In genomic region chr11:12853652-12854296, GRCh38 we compare ENCODE assay signal across 13 cellular contexts.
A peak's percentile ranks its signal among the peaks of the same experiment; 100 is the strongest.
DNase-seq lines count a peak whose midpoint lies in the region; ATAC-seq and TF ChIP-seq lines count a peak whose summit lies in the region.
"Had no signal": no experiment of that assay in that cellular context is flagged by ENCODE, and none has a peak within 500 bp of the region (broad histone marks: within the 10 kb centered on the region; RNA-seq: fewer than 3 reads in every experiment).

No MANE protein-coding gene starts in this region.

- no peak overlapping the region for H3K56ac ChIP-seq in IMR-90 (ENCODE audit: extremely low read depth, insufficient read depth, low read length)

- no peak overlapping the region for H3K4me2 ChIP-seq in IMR-90 (ENCODE audit: low read depth, low read length)
- H3K4me2 ChIP-seq: KMS-11 had no signal

- TF ChIP-seq RAD21 in IMR-90 (IDR thresholded peaks at IDR 0.05; ENCODE audit: low read length): no peak

- H4K5ac ChIP-seq in IMR-90 (ENCODE audit: low read depth, low read length): no peak overlapping the region

- dilution Hi-C loops in IMR-90 (cut with HindIII; ENCODE audit: low sequenced_read_pairs, unreplicated experiment): no loop called here

- H3K9me3 ChIP-seq in IMR-90 (ENCODE audit: control insufficient read depth, insufficient read depth, low read length): no peaks in the 10 kb centered on the region
- no peaks in the 10 kb centered on the region for H3K9me3 ChIP-seq in endodermal cell (ENCODE audit: control insufficient read depth, low read length)
- no peaks in the 10 kb centered on the region for H3K9me3 ChIP-seq in gastrocnemius medialis

- H3K4ac ChIP-seq in IMR-90 (ENCODE audit: low read depth, low read length): no peak overlapping the region

- no peaks in the 10 kb centered on the region for H3K9me3 Mint-ChIP-seq in endodermal cell
- H3K9me3 Mint-ChIP-seq: activated naive CD8-positive, alpha-beta T cell treated with anti-CD3 and anti-CD28 coated beads, Interleukin-2, amount 10 ng/mL, durations not matched to agents 7 days and 5 days; CD4-positive, CD25-positive, alpha-beta regulatory T cell; T-helper 1 cell treated with Interleukin-12 subunit alpha and Interleukin-12 subunit beta and Interleukin-4 antibody, amounts not matched to agents 30 μg/mL and 1 μg/mL, for 36 hours had no signal

- in situ Hi-C loops in IMR-90 (cut with MboI; ENCODE audit: low sequenced_read_pairs) (no loop called here), gastrocnemius medialis (cut with MboI; ENCODE audit: low sequenced_read_pairs in 4 of 4) (no loop called here)

- no peak overlapping the region for H4K8ac ChIP-seq in IMR-90 (ENCODE audit: low read depth in 2 of 2, low read length in 2 of 2)

- no peak overlapping the region for H3K18ac ChIP-seq in IMR-90 (ENCODE audit: low read depth, low read length)

- CTCF ChIA-PET in IMR-90 (lab: Yijun Ruan, JAX): no interaction called here

- H3K4me1 Mint-ChIP-seq in endodermal cell: peaks cover 22% of the 10 kb centered on the region
- H3K4me1 Mint-ChIP-seq: CD4-positive, CD25-positive, alpha-beta regulatory T cell had no signal

- BruUV-seq in IMR-90 (replicated peaks; lab: Mats Ljungman, UMichigan): no TSS peak

- H2AK5ac ChIP-seq in IMR-90 (ENCODE audit: low read depth, low read length): no peak overlapping the region

- no peak overlapping the region for H3K27ac ChIP-seq in IMR-90 (ENCODE audit: insufficient read depth, low read length)
- peak overlapping the region; percentile 6 for H3K27ac ChIP-seq in endodermal cell (ENCODE audit: low read depth, low read length)
- peak overlapping the region; percentile 82 to 95 (median 92) for H3K27ac ChIP-seq in gastrocnemius medialis
- H3K27ac ChIP-seq: KMS-11 had no signal

- intact Hi-C loops in IMR-90 (cut with micrococcal nuclease) (no loop called here), gastrocnemius medialis (cut with DNase I; ENCODE audit: low total_unique reads) (no loop called here)

- TF ChIP-seq CTCF in IMR-90 (conservative IDR thresholded peaks at IDR 0.05; ENCODE audit: low read depth, low read length) (no peak), endodermal cell (conservative IDR thresholded peaks at IDR 0.05) (no peak), gastrocnemius medialis (IDR thresholded peaks at IDR 0.05 in 4 of 5, conservative IDR thresholded peaks at IDR 0.05 in 1 of 5) (no peak), GM10266 (IDR thresholded peaks at IDR 0.05; ENCODE audit: control insufficient read depth, insufficient read depth, low read depth, missing control alignments) (no peak)

- peaks cover 3% of the 10 kb centered on the region; the same call in 1 of the 2 replicates for H3K36me3 ChIP-seq in IMR-90 (ENCODE audit: control insufficient read depth, insufficient read depth, low read length)
- H3K36me3 ChIP-seq in endodermal cell (ENCODE audit: control insufficient read depth, insufficient read depth, low read length): peaks cover 5% of the 10 kb centered on the region
- H3K36me3 ChIP-seq in gastrocnemius medialis: no peaks in the 10 kb centered on the region

- H3K27me3 ChIP-seq in IMR-90 (ENCODE audit: control insufficient read depth, insufficient read depth, low read length): no peaks in the 10 kb centered on the region
- no peaks in the 10 kb centered on the region for H3K27me3 ChIP-seq in endodermal cell (ENCODE audit: control insufficient read depth, insufficient read depth, low read length, poor library complexity, severe bottlenecking)
- H3K27me3 ChIP-seq in gastrocnemius medialis: no peaks in the 10 kb centered on the region

- H2BK15ac ChIP-seq in IMR-90 (ENCODE audit: low read depth, low read length): no peak overlapping the region

- H2AFZ ChIP-seq in IMR-90 (replicated peaks; ENCODE audit: low read length, poor library complexity): no peak overlapping the region

- H3K23ac ChIP-seq in IMR-90 (ENCODE audit: low read depth, low read length): peak overlapping the region; percentile 57

- no peaks in the 10 kb centered on the region for H3K27me3 Mint-ChIP-seq in endodermal cell (ENCODE audit: insufficient read depth)

- no peak overlapping the region for H2BK5ac ChIP-seq in IMR-90 (ENCODE audit: low read depth, low read length, poor library complexity, severe bottlenecking)

- no peak overlapping the region for H3K4me3 Mint-ChIP-seq in endodermal cell
- H3K4me3 Mint-ChIP-seq: activated naive CD8-positive, alpha-beta T cell treated with anti-CD3 and anti-CD28 coated beads, Interleukin-2, amount 10 ng/mL, durations not matched to agents 7 days and 5 days; CD4-positive, CD25-positive, alpha-beta regulatory T cell; T-helper 1 cell treated with Interleukin-12 subunit alpha and Interleukin-12 subunit beta and Interleukin-4 antibody, amounts not matched to agents 30 μg/mL and 1 μg/mL, for 36 hours had no signal

- H3K36me3 Mint-ChIP-seq in endodermal cell (ENCODE audit: low read depth): peaks cover 3% of the 10 kb centered on the region
- H3K36me3 Mint-ChIP-seq: activated naive CD8-positive, alpha-beta T cell treated with anti-CD3 and anti-CD28 coated beads, Interleukin-2, amount 10 ng/mL, durations not matched to agents 7 days and 5 days; CD4-positive, CD25-positive, alpha-beta regulatory T cell had no signal

- peaks cover 8% of the 10 kb centered on the region for H3K4me1 ChIP-seq in IMR-90 (ENCODE audit: control insufficient read depth, insufficient read depth, low read length)
- no peaks in the 10 kb centered on the region for H3K4me1 ChIP-seq in endodermal cell (ENCODE audit: control insufficient read depth, insufficient read depth, low read length)
- H3K4me1 ChIP-seq in gastrocnemius medialis: peaks cover 52 to 58% of the 10 kb centered on the region in 2 donors

- peaks cover 25% of the 10 kb centered on the region for H3K9me1 ChIP-seq in IMR-90 (ENCODE audit: insufficient read depth, low read length)

- peaks cover 55 to 95% of the 10 kb centered on the region in 2 experiments for H3K79me1 ChIP-seq in IMR-90 (ENCODE audit: low read depth in 1 of 2, low read length in 2 of 2)

- H2BK20ac ChIP-seq in IMR-90 (ENCODE audit: low read depth, low read length): no peak overlapping the region

- peak overlapping the region; percentile 16 for H3K27ac Mint-ChIP-seq in endodermal cell
- H3K27ac Mint-ChIP-seq: activated naive CD8-positive, alpha-beta T cell treated with anti-CD3 and anti-CD28 coated beads, Interleukin-2, amount 10 ng/mL, durations not matched to agents 7 days and 5 days; CD4-positive, CD25-positive, alpha-beta regulatory T cell; T-helper 1 cell treated with Interleukin-12 subunit alpha and Interleukin-12 subunit beta and Interleukin-4 antibody, amounts not matched to agents 30 μg/mL and 1 μg/mL, for 36 hours had no signal

- H4K20me1 ChIP-seq in IMR-90 (ENCODE audit: insufficient read depth, low read length): peaks cover 82% of the 10 kb centered on the region

- POLR2A ChIA-PET in IMR-90 (lab: Charles Lee; ENCODE audit: unreplicated experiment): no interaction called here

- peak; percentile 30; the same call in 1 of the 2 replicates for ATAC-seq in IMR-90 (ENCODE audit: low read depth)
- ATAC-seq in left lobe of liver: peak; percentile 77
- ATAC-seq in gastrocnemius medialis: peak; percentile 94 to 98
- ATAC-seq in HG03521 (IDR thresholded peaks at IDR 0.05; ENCODE audit: unreplicated experiment): no peak

- H3K9ac ChIP-seq in IMR-90 (ENCODE audit: low read depth, low read length) (no peak overlapping the region), endodermal cell (ENCODE audit: extremely low read depth, low read length, poor library complexity, severe bottlenecking) (no peak overlapping the region)
- H3K9ac ChIP-seq: KMS-11 had no signal

- TF ChIP-seq POLR2A in IMR-90 (IDR thresholded peaks at IDR 0.05; ENCODE audit: low read depth, low read length) (no peak), gastrocnemius medialis (IDR thresholded peaks at IDR 0.05) (peak; percentile 45 to 58)

- 80% methylated on average over 1 of the region's 7 CpGs; no CpG with 5 or more reads in 1 of the 2 experiments for WGBS in IMR-90 (ENCODE audit: extremely low coverage in 2 of 2, insufficient read length in 1 of 2), 2 experiments
- 65 to 71% methylated on average over 6 to 7 of the region's 7 CpGs for WGBS in endodermal cell (ENCODE audit: insufficient coverage in 1 of 2, insufficient read length in 1 of 2), 2 experiments

- H3K14ac ChIP-seq in IMR-90 (replicated peaks; ENCODE audit: low read depth, low read length): no peak overlapping the region

- no peak overlapping the region for H4K91ac ChIP-seq in IMR-90 (ENCODE audit: insufficient read depth, low read depth, low read length)

- peak; percentile 64 for DNase-seq in IMR-90
- DNase-seq in endodermal cell: no peak
- peak; percentile 71 for DNase-seq in left lobe of liver (ENCODE audit: low spot score)
- DNase-seq in gastrocnemius medialis: peak; percentile 71 to 81
- no peak for DNase-seq in activated gamma-delta T cell treated with Interleukin-2 at 50 U/mL for 16 hours
- DNase-seq in GM10266 (ENCODE audit: extremely low spot score): no peak
- DNase-seq in GOT3 (lab: John Stamatoyannopoulos, UW): no peak
- DNase-seq: activated naive CD8-positive, alpha-beta T cell treated with anti-CD3 and anti-CD28 coated beads, Interleukin-2, amount 10 ng/mL, durations not matched to agents 7 days and 5 days; CD4-positive, CD25-positive, alpha-beta regulatory T cell; occipital lobe had no signal

- H2AK9ac ChIP-seq in IMR-90 (replicated peaks; ENCODE audit: low read depth, low read length, poor library complexity): no peak overlapping the region

- H3K4me3 ChIP-seq in IMR-90 (ENCODE audit: insufficient read depth, low read depth, low read length) (no peak overlapping the region), endodermal cell (ENCODE audit: low read length) (no peak overlapping the region), gastrocnemius medialis (peak overlapping the region in 2 of 4 donors; percentile 6 to 33)

- H2BK120ac ChIP-seq in IMR-90 (ENCODE audit: low read depth, low read length): no peak overlapping the region

TF ChIP-seq in IMR-90, 13 proteins besides CTCF, POLR2A, EP300 and RAD21 (continues in another document):
- no peak for TF ChIP-seq MXI1 (IDR thresholded peaks at IDR 0.05; ENCODE audit: borderline replicate concordance, low read depth, low read length)
- TF ChIP-seq BHLHE40 (IDR thresholded peaks at IDR 0.05; ENCODE audit: low read depth, low read length): no peak
- TF ChIP-seq ELK1 (IDR thresholded peaks at IDR 0.05; ENCODE audit: borderline replicate concordance, low read depth, low read length): no peak
- TF ChIP-seq SMC3 (IDR thresholded peaks at IDR 0.05; ENCODE audit: low read depth, low read length): no peak
- no peak for TF ChIP-seq CEBPB (IDR thresholded peaks at IDR 0.05; ENCODE audit: low read depth, low read length)
- TF ChIP-seq RCOR1 (IDR thresholded peaks at IDR 0.05; ENCODE audit: insufficient replicate concordance, low read length): no peak

Comparison
In these comparisons a context has a peak if more than half of its experiments do, and no peak if none do; other contexts are left out.
1. DNase-seq: peak in IMR-90 (single experiment), left lobe of liver (single experiment) and gastrocnemius medialis (2 of 2); none in endodermal cell (single experiment), activated gamma-delta T cell treated with Interleukin-2 at 50 U/mL for 16 hours (single experiment), GM10266 (single experiment) and GOT3 (single experiment).